11 cellular contexts compared by ENCODE assay signal in the genomic region with DNA sequence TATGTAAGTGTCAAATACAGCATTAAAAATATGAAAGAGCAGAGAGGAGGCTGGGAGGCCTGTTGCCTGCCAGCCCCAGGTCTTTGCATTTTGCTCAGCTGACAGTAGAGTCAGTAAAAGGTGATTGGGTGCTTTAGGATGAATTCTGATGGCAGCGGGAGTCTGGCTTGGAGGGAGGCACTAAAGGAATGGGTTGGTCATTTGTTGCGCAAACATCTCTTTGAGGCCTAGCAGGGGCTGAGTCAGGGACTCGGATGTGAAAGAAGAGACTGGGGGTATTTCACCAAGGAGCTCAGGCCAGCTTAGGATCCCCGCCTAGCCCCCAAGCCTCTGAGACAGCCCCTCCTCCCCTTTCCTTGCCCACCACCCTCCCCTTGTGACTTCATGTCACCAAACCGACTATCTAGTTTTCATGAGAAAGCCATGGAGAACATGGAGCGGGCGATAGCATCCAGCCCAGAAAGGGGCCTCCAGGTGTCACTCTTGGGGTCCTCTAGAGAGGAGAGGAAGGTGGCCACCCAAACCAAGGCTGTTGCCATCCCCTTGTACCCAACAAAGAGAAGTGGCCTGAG. TPM values are rescaled to one million over a fixed set of nuclear protein-coding genes. Genes with fewer than 3 reads are reported as not detected.
DNase-seq lines count a peak whose midpoint lies in the region; ATAC-seq, FAIRE-seq and TF ChIP-seq lines count a peak whose summit lies in the region.
"Had no signal": no experiment of that assay in that cellular context is flagged by ENCODE, and none has a peak within 500 bp of the region (broad histone marks: within the 10 kb centered on the region; RNA-seq: fewer than 3 reads in every experiment).

No MANE protein-coding gene starts in this region.

- H3K27ac ChIP-seq in K562 (ENCODE audit: extremely low read depth, low read depth, low read length) = peak overlapping the region; percentile 53; the same call in 1 of the 3 replicates
- peak overlapping the region; percentile 74 for H3K27ac ChIP-seq in mesenchymal stem cell (ENCODE audit: low read length, poor library complexity, severe bottlenecking)

- H3K4me1 Mint-ChIP-seq in CD14-positive monocyte = peaks cover 74% of the 10 kb centered on the region

- no peak overlapping the region for H2BK5ac ChIP-seq in mesenchymal stem cell (ENCODE audit: low read depth, low read length, poor library complexity, severe bottlenecking)

- DNase-seq in CD14-positive monocyte (ENCODE audit: low spot score) (peak; percentile 69), MV-4-11 (lab: John Stamatoyannopoulos, UW) (peak; percentile 86), K562 (ENCODE audit: extremely low read depth in 1 of 4, low spot score in 3 of 4) (no peak), mesenchymal stem cell (peak; percentile 84), activated gamma-delta T cell (lab: John Stamatoyannopoulos, UW) (no peak), middle frontal gyrus (ENCODE audit: extremely low spot score, low spot score) (no peak)
- DNase-seq: DMS 273 treated with DMSO at 0.1 percent for 48 hours; GOT3; stimulated activated CD4-positive, alpha-beta T cell treated with anti-CD3 and anti-CD28 coated beads, Interleukin-2, amount 100 ng/mL, for 24 hours had no signal

- peaks cover 15 to 37% of the 10 kb centered on the region in 2 donors for H3K36me3 Mint-ChIP-seq in CD14-positive monocyte

- H3K27me3 Mint-ChIP-seq in CD14-positive monocyte (ENCODE audit: low read depth in 3 of 3) = no peaks in the 10 kb centered on the region

- no peak overlapping the region for H4K91ac ChIP-seq in mesenchymal stem cell (ENCODE audit: low read length)

- no peak for ATAC-seq in K562
- no peak for ATAC-seq in HG02884 (IDR thresholded peaks at IDR 0.05; ENCODE audit: unreplicated experiment)
- ATAC-seq in GM19328 (IDR thresholded peaks at IDR 0.05; ENCODE audit: unreplicated experiment) = no peak

- no peaks in the 10 kb centered on the region for H3K9me3 Mint-ChIP-seq in CD14-positive monocyte

- H3K79me2 ChIP-seq in K562 (ENCODE audit: control insufficient read depth, insufficient read depth, low read length) = peaks cover 76% of the 10 kb centered on the region

- H3K14ac ChIP-seq in mesenchymal stem cell (ENCODE audit: low read length in 2 of 2) = no peak overlapping the region

- TF ChIP-seq RAD21 in K562 (CRISPR knock-in tag; conservative IDR thresholded peaks at IDR 0.05 in 1 of 2, IDR thresholded peaks at IDR 0.05 in 1 of 2) = no peak

- 66% methylated on average over 7 of the region's 7 CpGs for WGBS in K562 (ENCODE audit: insufficient coverage, low coverage, missing lambda C conversion rate)
- WGBS in mesenchymal stem cell = 81% methylated on average over 6 of the region's 7 CpGs

- H2BK12ac ChIP-seq in mesenchymal stem cell (ENCODE audit: low read length in 2 of 2) = peak overlapping the region; percentile 17 to 28

- H3K9ac ChIP-seq in K562 (ENCODE audit: insufficient read depth in 1 of 2, low read depth in 2 of 2, low read length in 2 of 2) = peak overlapping the region in 1 of 2 experiments; percentile 81; a peak in 1 of 4 replicates
- no peak overlapping the region for H3K9ac ChIP-seq in mesenchymal stem cell (ENCODE audit: low read length)

- H3K27ac Mint-ChIP-seq in CD14-positive monocyte = peak overlapping the region; percentile 82 to 96 (median 89)

- CTCF ChIA-PET in K562 (lab: Yijun Ruan, JAX; ENCODE audit: low intra/inter-chr PET ratio) = no interaction called here

- H3K27me3 ChIP-seq in K562 (ENCODE audit: control insufficient read depth in 2 of 2, insufficient read depth in 2 of 2, low read length in 2 of 2) (no peaks in the 10 kb centered on the region), mesenchymal stem cell (ENCODE audit: control insufficient read depth in 1 of 2, insufficient read depth in 1 of 2, low read length in 2 of 2) (no peaks in the 10 kb centered on the region)

- H3K9me1 ChIP-seq in K562 (ENCODE audit: control insufficient read depth, insufficient read depth, low read length) = peaks cover 4% of the 10 kb centered on the region

- H3K18ac ChIP-seq in mesenchymal stem cell (ENCODE audit: low read depth in 1 of 2, low read length in 2 of 2) = peak overlapping the region; percentile 14 to 58

- H2AFZ ChIP-seq in K562 (ENCODE audit: low read depth, low read length) = no peak overlapping the region
- H2AFZ ChIP-seq in mesenchymal stem cell (ENCODE audit: low read depth, low read length) = no peak overlapping the region

- FAIRE-seq in K562 (lab: Jason Lieb, UNC) = peak; percentile 51

- TF ChIP-seq EP300 in K562 (IDR thresholded peaks at IDR 0.05; ENCODE audit: low read length) = no peak

- H3K4me3 ChIP-seq in K562 (no peak overlapping the region), mesenchymal stem cell (ENCODE audit: insufficient read depth in 1 of 2, low read depth in 1 of 2, low read length in 2 of 2) (no peak overlapping the region)

- peaks cover 25% of the 10 kb centered on the region for H3K79me1 ChIP-seq in mesenchymal stem cell (replicated peaks; ENCODE audit: low read length, poor library complexity, severe bottlenecking)

- H3K4ac ChIP-seq in mesenchymal stem cell (ENCODE audit: low read depth in 1 of 2, low read length in 2 of 2) = no peak overlapping the region

- H2BK120ac ChIP-seq in mesenchymal stem cell (ENCODE audit: low read depth, low read length) = no peak overlapping the region

- peak overlapping the region; percentile 48 for H2AK5ac ChIP-seq in mesenchymal stem cell (ENCODE audit: low read length, severe bottlenecking)

- peak overlapping the region in 1 of 2 donors; percentile 43 for H3K4me3 Mint-ChIP-seq in CD14-positive monocyte

- intact Hi-C loops in CD14-positive monocyte (cut with micrococcal nuclease) (no loop called here), K562 (cut with micrococcal nuclease) (no loop called here)

- peaks cover 40% of the 10 kb centered on the region; the same call in 1 of the 3 replicates for H3K36me3 ChIP-seq in K562 (ENCODE audit: control insufficient read depth, insufficient read depth, low read length)
- H3K36me3 ChIP-seq in mesenchymal stem cell (ENCODE audit: control insufficient read depth in 1 of 2, insufficient read depth in 2 of 2, low read depth in 1 of 2, low read length in 2 of 2) = peaks cover 0 to 20% of the 10 kb centered on the region in 2 experiments

- no peaks in the 10 kb centered on the region for H3K9me3 ChIP-seq in K562 (replicated peaks; ENCODE audit: control insufficient read depth, insufficient read depth, low read depth, low read length)
- no peaks in the 10 kb centered on the region for H3K9me3 ChIP-seq in mesenchymal stem cell (ENCODE audit: control insufficient read depth, low read length)

- in situ Hi-C loops in K562 (cut with MboI) = no loop called here

- no peak overlapping the region for H3K4me2 ChIP-seq in K562 (ENCODE audit: insufficient read depth, low read length)
- H3K4me2 ChIP-seq in mesenchymal stem cell (ENCODE audit: low read length, poor library complexity, severe bottlenecking) = no peak overlapping the region

- peak overlapping the region; percentile 39 for H4K8ac ChIP-seq in mesenchymal stem cell (ENCODE audit: low read length)

- BruUV-seq in K562 (replicated peaks; lab: Mats Ljungman, UMichigan) = no TSS peak

- TF ChIP-seq POLR2A in K562 (conservative IDR thresholded peaks at IDR 0.05) = no peak

- TF ChIP-seq CTCF in CD14-positive monocyte (IDR thresholded peaks at IDR 0.05) (no peak), K562 (IDR thresholded peaks at IDR 0.05 in 2 of 3, conservative IDR thresholded peaks at IDR 0.05 in 1 of 3; ENCODE audit: insufficient read depth in 2 of 3, low read depth in 1 of 3, low read length in 3 of 3) (no peak)

- H4K20me1 ChIP-seq in K562 (replicated peaks; ENCODE audit: control insufficient read depth, insufficient read depth, low read length) = peaks cover 8% of the 10 kb centered on the region

- no peak overlapping the region for H2BK15ac ChIP-seq in mesenchymal stem cell (ENCODE audit: low read depth, poor library complexity, severe bottlenecking)

- POLR2A ChIA-PET in K562 (lab: Yijun Ruan, JAX) = interaction anchor here (1.1 kb wide), 1 partner anchor 9 kb away, joined by 4 read pairs; a partner anchor contains a TSS

- no peak overlapping the region for H3K23ac ChIP-seq in mesenchymal stem cell (ENCODE audit: low read length in 2 of 2)

- H3K4me1 ChIP-seq in K562 (replicated peaks in 1 of 2; ENCODE audit: control insufficient read depth in 2 of 2, insufficient read depth in 2 of 2, low read length in 2 of 2) (peaks cover 38 to 51% of the 10 kb centered on the region in 2 experiments), mesenchymal stem cell (ENCODE audit: control insufficient read depth, insufficient read depth, low read depth, low read length) (peaks cover 44% of the 10 kb centered on the region)

RNA-seq across cellular contexts. Expression of a gene that starts 9.7 kb away (rescaled TPM):
- polyA plus RNA-seq in CD14-positive monocyte (10 to 100 TPM; 30.4 to 33.4 TPM), K562 (2011; rRNA removed) (28.2 and 49.4 TPM in 2 replicates), K562 (2014; fragmentation: Illumina TruSeq; extraction: Trizol) (48.8 and 66.2 TPM in 2 replicates), K562 (2014; fragmentation: Nextera tagmentation; extraction: Ambion mirVana) (under 1 TPM; 0.51 to 0.71 TPM), K562 (2014; rRNA removed) (73.5 and 77.9 TPM in 2 replicates)
- 71.0 and 248 TPM in 2 replicates for total RNA-seq in K562 (2011; cell fraction: chromatin; rRNA removed; ENCODE audit: low replicate concordance)
- 153 and 166 TPM in 2 replicates for total RNA-seq in K562 (2011; cell fraction: nucleolus; rRNA removed)
- total RNA-seq in K562 (2011; cell fraction: nucleoplasm; rRNA removed) = 88.0 and 98.6 TPM in 2 replicates
- total RNA-seq in K562 (2014; rRNA removed) (78.5 and 108 TPM in 2 replicates), K562 (2014; rRNA removed; fragmentation: Illumina TruSeq; extraction: Trizol) (10.9 and 13.6 TPM in 2 replicates), K562 (2015; rRNA removed; fragmentation: Illumina TruSeq; extraction: Trizol) (44.2 and 47.5 TPM in 2 replicates), K562 (2021) (87.8 and 100 TPM in 2 replicates)
- 55.4 and 121 TPM in 2 replicates for polyA plus RNA-seq in K562 (2011; cell fraction: cytosol; rRNA removed)
- polyA plus RNA-seq in K562 (2011; cell fraction: nucleus; rRNA removed) = 203 and 295 TPM in 2 replicates
- polyA plus RNA-seq in K562 (2012) = 64.0 and 103 TPM in 2 replicates
- polyA minus RNA-seq in K562 (2011; rRNA and poly(A)+ RNA removed) = 18.5 and 28.5 TPM in 2 replicates
- polyA minus RNA-seq in K562 (2011; cell fraction: cytosol; rRNA and poly(A)+ RNA removed) = 53.9 and 65.8 TPM in 2 replicates
- 59.1 and 64.5 TPM in 2 replicates for polyA minus RNA-seq in K562 (2011; cell fraction: nucleus; rRNA and poly(A)+ RNA removed)
- 40.1 TPM for polyA plus RNA-seq in mesenchymal stem cell (2013, experiment 1 of 2)
- polyA plus RNA-seq in mesenchymal stem cell (2013, experiment 2 of 2) = 38.8 TPM

RNA-seq across cellular contexts. Expression of a gene that starts 24.5 kb away (rescaled TPM):
- polyA plus RNA-seq in CD14-positive monocyte = not detected
- 91.4 and 271 TPM in 2 replicates for total RNA-seq in K562 (2011; cell fraction: chromatin; rRNA removed; ENCODE audit: low replicate concordance)
- 402 and 460 TPM in 2 replicates for total RNA-seq in K562 (2011; cell fraction: nucleolus; rRNA removed)
- total RNA-seq in K562 (2011; cell fraction: nucleoplasm; rRNA removed) = 333 and 334 TPM in 2 replicates
- 478 and 553 TPM in 2 replicates for total RNA-seq in K562 (2014; rRNA removed)
- 91.5 and 123 TPM in 2 replicates for total RNA-seq in K562 (2014; rRNA removed; fragmentation: Illumina TruSeq; extraction: Trizol)
- 269 and 279 TPM in 2 replicates for total RNA-seq in K562 (2015; rRNA removed; fragmentation: Illumina TruSeq; extraction: Trizol)
- total RNA-seq in K562 (2021) = 396 and 429 TPM in 2 replicates
- polyA plus RNA-seq in K562 (2011; rRNA removed) = 343 and 350 TPM in 2 replicates
- 540 and 788 TPM in 2 replicates for polyA plus RNA-seq in K562 (2011; cell fraction: cytosol; rRNA removed)
- 206 and 271 TPM in 2 replicates for polyA plus RNA-seq in K562 (2011; cell fraction: nucleus; rRNA removed)
- 413 and 460 TPM in 2 replicates for polyA plus RNA-seq in K562 (2012)
- 661 and 667 TPM in 2 replicates for polyA plus RNA-seq in K562 (2014; fragmentation: Illumina TruSeq; extraction: Trizol)
- polyA plus RNA-seq in K562 (2014; fragmentation: Nextera tagmentation; extraction: Ambion mirVana) = 10 to 100 TPM; 20.7 to 61.7 TPM
- polyA plus RNA-seq in K562 (2014; rRNA removed) = 700 and 703 TPM in 2 replicates
- polyA minus RNA-seq in K562 (2011; rRNA and poly(A)+ RNA removed) = 33.7 and 59.6 TPM in 2 replicates
- polyA minus RNA-seq in K562 (2011; cell fraction: cytosol; rRNA and poly(A)+ RNA removed) = 108 and 146 TPM in 2 replicates
- 24.1 and 38.4 TPM in 2 replicates for polyA minus RNA-seq in K562 (2011; cell fraction: nucleus; rRNA and poly(A)+ RNA removed)
- polyA plus RNA-seq in mesenchymal stem cell (2013, experiment 1 of 2) = 777 TPM
- 775 TPM for polyA plus RNA-seq in mesenchymal stem cell (2013, experiment 2 of 2)

RNA-seq across cellular contexts. Expression of a gene that starts 34.6 kb away (rescaled TPM):
- polyA plus RNA-seq in CD14-positive monocyte = under 1 TPM in 1 of 2 donors, not detected in 1; 0.15 TPM
- total RNA-seq in K562 (2011; cell fraction: chromatin; rRNA removed; ENCODE audit: low replicate concordance) = 1.0 and 3.7 TPM in 2 replicates
- total RNA-seq in K562 (2011; cell fraction: nucleolus; rRNA removed) = 1.6 and 4.0 TPM in 2 replicates
- total RNA-seq in K562 (2011; cell fraction: nucleoplasm; rRNA removed) = 1.2 TPM in 2 replicates
- total RNA-seq in K562 (2014; rRNA removed) = 0.73 and 1.3 TPM in 2 replicates
- total RNA-seq in K562 (2014; rRNA removed; fragmentation: Illumina TruSeq; extraction: Trizol) = 0.19 and 0.22 TPM in 2 replicates
- 0.22 and 0.49 TPM in 2 replicates for total RNA-seq in K562 (2015; rRNA removed; fragmentation: Illumina TruSeq; extraction: Trizol)
- total RNA-seq in K562 (2021) = 0.89 and 1.0 TPM in 2 replicates
- polyA plus RNA-seq in K562 (2011; rRNA removed) = 0.62 and 0.74 TPM in 2 replicates
- 0.84 and 2.3 TPM in 2 replicates for polyA plus RNA-seq in K562 (2011; cell fraction: cytosol; rRNA removed)
- 0.60 and 1.5 TPM in 2 replicates for polyA plus RNA-seq in K562 (2011; cell fraction: nucleus; rRNA removed)
- 0.35 and 0.68 TPM in 2 replicates for polyA plus RNA-seq in K562 (2012)
- polyA plus RNA-seq in K562 (2014; fragmentation: Illumina TruSeq; extraction: Trizol) = 0.40 and 0.76 TPM in 2 replicates
- not detected for polyA plus RNA-seq in K562 (2014; fragmentation: Nextera tagmentation; extraction: Ambion mirVana)
- 0.33 and 0.58 TPM in 2 replicates for polyA plus RNA-seq in K562 (2014; rRNA removed)
- polyA minus RNA-seq in K562 (2011; rRNA and poly(A)+ RNA removed) = 0.42 and 1.1 TPM in 2 replicates
- polyA minus RNA-seq in K562 (2011; cell fraction: cytosol; rRNA and poly(A)+ RNA removed) = 1.6 TPM in 1 of 2 replicates, not detected in the other
- polyA minus RNA-seq in K562 (2011; cell fraction: nucleus; rRNA and poly(A)+ RNA removed) = 0.89 and 2.6 TPM in 2 replicates
- polyA plus RNA-seq in mesenchymal stem cell (2013, experiment 1 of 2) = 0.08 TPM
- 0.07 TPM for polyA plus RNA-seq in mesenchymal stem cell (2013, experiment 2 of 2)

Comparison
In these comparisons a context has a peak if more than half of its experiments do, and no peak if none do; other contexts are left out.
1. DNase-seq: peak in CD14-positive monocyte (single experiment), MV-4-11 (single experiment) and mesenchymal stem cell (single experiment); none in K562 (0 of 4), activated gamma-delta T cell (single experiment) and middle frontal gyrus (single experiment).
2. RNA of a gene that starts 24.5 kb away (polyA plus RNA-seq): 20.7 to 788 TPM in K562; not detected in CD14-positive monocyte; every median in the first group is over 10 times any median in the second.